ENCODE assay signal across 25 cellular contexts in genomic region chr10:102682441-102682840, GRCh38. TPM values are rescaled to one million over a fixed set of nuclear protein-coding genes. Genes with fewer than 3 reads are reported as not detected.
DNase-seq lines count a peak whose midpoint lies in the region; ATAC-seq and TF ChIP-seq lines count a peak whose summit lies in the region.
"Had no signal": no experiment of that assay in that cellular context is flagged by ENCODE, and none has a peak within 500 bp of the region (broad histone marks: within the 10 kb centered on the region; RNA-seq: fewer than 3 reads in every experiment).

No MANE protein-coding gene starts in this region.

- no peaks in the 10 kb centered on the region for H3K27me3 Mint-ChIP-seq in activated CD4-positive, alpha-beta T cell treated with anti-CD3 and anti-CD28 coated beads, Interleukin-2, amount 10 ng/mL, durations not matched to agents 7 days and 5 days
- no peaks in the 10 kb centered on the region for H3K27me3 Mint-ChIP-seq in activated CD4-positive, alpha-beta T cell treated with anti-CD3 and anti-CD28 coated beads, Interleukin-2, amount 10 ng/mL, durations not matched to agents 24 days and 14 days
- H3K27me3 Mint-ChIP-seq in CD8-positive, alpha-beta memory T cell: no peaks in the 10 kb centered on the region
- H3K27me3 Mint-ChIP-seq: activated CD4-positive, alpha-beta memory T cell treated with anti-CD3 and anti-CD28 coated beads for 36 hours; CD4-positive, alpha-beta memory T cell had no signal

- H3K4me1 ChIP-seq in left lung: peaks cover 9 to 20% of the 10 kb centered on the region in 2 donors
- peaks cover 42 to 66% of the 10 kb centered on the region in 2 donors for H3K4me1 ChIP-seq in thyroid gland
- peaks cover 11% of the 10 kb centered on the region for H3K4me1 ChIP-seq in CD8-positive, alpha-beta memory T cell (ENCODE audit: insufficient read depth, low read length)
- peaks cover 0 to 23% (median 18%) of the 10 kb centered on the region in 4 donors for H3K4me1 ChIP-seq in tibial nerve

- intact Hi-C loops in activated CD4-positive, alpha-beta T cell treated with anti-CD3 and anti-CD28 coated beads, Interleukin-2, amount 10 ng/mL, durations not matched to agents 24 days and 14 days (cut with micrococcal nuclease): no loop called here
- intact Hi-C loops in left lung (cut with DNase I): no loop called here
- intact Hi-C loops in thyroid gland (cut with DNase I): no loop called here

- H3K36me3 Mint-ChIP-seq in activated CD4-positive, alpha-beta T cell treated with anti-CD3 and anti-CD28 coated beads, Interleukin-2, amount 10 ng/mL, durations not matched to agents 7 days and 5 days (ENCODE audit: low read depth): peaks cover 9% of the 10 kb centered on the region
- H3K36me3 Mint-ChIP-seq in activated CD4-positive, alpha-beta T cell treated with anti-CD3 and anti-CD28 coated beads, Interleukin-2, amount 10 ng/mL, durations not matched to agents 24 days and 14 days (ENCODE audit: low read depth): peaks cover 16% of the 10 kb centered on the region
- peaks cover 0 to 21% (median 2%) of the 10 kb centered on the region in 3 donors for H3K36me3 Mint-ChIP-seq in CD8-positive, alpha-beta memory T cell

- H3K9me3 ChIP-seq in left lung (no peaks in the 10 kb centered on the region), thyroid gland (no peaks in the 10 kb centered on the region), tibial nerve (no peaks in the 10 kb centered on the region)
- no peaks in the 10 kb centered on the region for H3K9me3 ChIP-seq in CD8-positive, alpha-beta memory T cell (ENCODE audit: low read length)
- H3K9me3 ChIP-seq: A549, body of pancreas, vagina had no signal

- no peak overlapping the region for H3K4me3 Mint-ChIP-seq in activated CD4-positive, alpha-beta T cell treated with anti-CD3 and anti-CD28 coated beads, Interleukin-2, amount 10 ng/mL, durations not matched to agents 7 days and 5 days
- H3K4me3 Mint-ChIP-seq in activated CD4-positive, alpha-beta T cell treated with anti-CD3 and anti-CD28 coated beads, Interleukin-2, amount 10 ng/mL, durations not matched to agents 24 days and 14 days: no peak overlapping the region
- no peak overlapping the region for H3K4me3 Mint-ChIP-seq in CD8-positive, alpha-beta memory T cell
- H3K4me3 Mint-ChIP-seq: activated CD4-positive, alpha-beta memory T cell treated with anti-CD3 and anti-CD28 coated beads for 36 hours had no signal

- H3K27me3 ChIP-seq in left lung (no peaks in the 10 kb centered on the region), thyroid gland (no peaks in the 10 kb centered on the region), tibial nerve (no peaks in the 10 kb centered on the region)
- no peaks in the 10 kb centered on the region for H3K27me3 ChIP-seq in CD8-positive, alpha-beta memory T cell (ENCODE audit: insufficient read depth, low read length, poor library complexity, severe bottlenecking)
- H3K27me3 ChIP-seq: body of pancreas, vagina had no signal

- H3K4me1 Mint-ChIP-seq in activated CD4-positive, alpha-beta T cell treated with anti-CD3 and anti-CD28 coated beads, Interleukin-2, amount 10 ng/mL, durations not matched to agents 7 days and 5 days: peaks cover 19% of the 10 kb centered on the region
- peaks cover 12% of the 10 kb centered on the region for H3K4me1 Mint-ChIP-seq in activated CD4-positive, alpha-beta T cell treated with anti-CD3 and anti-CD28 coated beads, Interleukin-2, amount 10 ng/mL, durations not matched to agents 24 days and 14 days
- H3K4me1 Mint-ChIP-seq in CD8-positive, alpha-beta memory T cell: peaks cover 2 to 14% (median 12%) of the 10 kb centered on the region in 3 donors

- 47 to 51% methylated on average over 7 of the region's 7 CpGs for WGBS in thyroid gland, 2 donors
- 93 to 96% methylated on average over 7 of the region's 7 CpGs for WGBS in tibial nerve, 2 donors

- POLR2A ChIA-PET in activated CD4-positive, alpha-beta T cell treated with anti-CD3 and anti-CD28 coated beads, Interleukin-2, amount 10 ng/mL, durations not matched to agents 7 days and 5 days (lab: Charles Lee): no interaction called here
- POLR2A ChIA-PET in RWPE1 (lab: Yijun Ruan, JAX; ENCODE audit: low non-redundant PET): no interaction called here
- POLR2A ChIA-PET in CD8-positive, alpha-beta memory T cell (lab: Charles Lee): no interaction called here

- H3K36me3 ChIP-seq in left lung (peaks cover 0 to 11% of the 10 kb centered on the region in 2 donors), thyroid gland (no peaks in the 10 kb centered on the region), tibial nerve (peaks cover 0 to 55% (median 0%) of the 10 kb centered on the region in 3 donors)
- H3K36me3 ChIP-seq in CD8-positive, alpha-beta memory T cell (ENCODE audit: insufficient read depth, low read length): no peaks in the 10 kb centered on the region

- TF ChIP-seq EP300 in tibial nerve (IDR thresholded peaks at IDR 0.05): no peak

- DNase-seq in activated CD4-positive, alpha-beta T cell treated with anti-CD3 and anti-CD28 coated beads, Interleukin-2, amount 10 ng/mL, durations not matched to agents 7 days and 5 days: peak; percentile 30
- no peak for DNase-seq in activated CD4-positive, alpha-beta T cell treated with anti-CD3 and anti-CD28 coated beads, Interleukin-2, amount 10 ng/mL, durations not matched to agents 24 days and 14 days
- DNase-seq in RWPE1 (ENCODE audit: low spot score): no peak
- DNase-seq in left lung: peak in 1 of 2 donors; percentile 46
- peak; percentile 83 to 87 for DNase-seq in thyroid gland
- no peak for DNase-seq in CD8-positive, alpha-beta memory T cell
- DNase-seq in tibial nerve (ENCODE audit: low spot score in 2 of 2): no peak
- DNase-seq: activated CD4-positive, alpha-beta memory T cell treated with anti-CD3 and anti-CD28 coated beads for 36 hours; activated gamma-delta T cell; AML-193; body of pancreas; CD4-positive, alpha-beta memory T cell; DMS 273 treated with DMSO at 0.1 percent for 48 hours; Karpas-422; NCI-H1436 treated with DMSO at 0.1 percent for 48 hours; NCI-H2171; NCI-H524 treated with DMSO at 0.1 percent for 48 hours; PC-9; Right ventricle myocardium superior; stimulated activated CD4-positive, alpha-beta T cell treated with anti-CD3 and anti-CD28 coated beads, Interleukin-15, amount 100 ng/mL, for 24 hours; stimulated activated naive CD4-positive, alpha-beta T cell treated with Interleukin-2 at 50 U/mL for 16 hours had no signal

- TF ChIP-seq CTCF in RWPE1 (conservative IDR thresholded peaks at IDR 0.05; ENCODE audit: low read depth): no peak
- no peak for TF ChIP-seq CTCF in left lung (IDR thresholded peaks at IDR 0.05)
- TF ChIP-seq CTCF in thyroid gland (IDR thresholded peaks at IDR 0.05): peak in 1 of 6 experiments; percentile 23
- TF ChIP-seq CTCF in tibial nerve (IDR thresholded peaks at IDR 0.05): no peak

- H3K9me3 Mint-ChIP-seq in activated CD4-positive, alpha-beta T cell treated with anti-CD3 and anti-CD28 coated beads, Interleukin-2, amount 10 ng/mL, durations not matched to agents 7 days and 5 days: no peaks in the 10 kb centered on the region
- no peaks in the 10 kb centered on the region for H3K9me3 Mint-ChIP-seq in activated CD4-positive, alpha-beta T cell treated with anti-CD3 and anti-CD28 coated beads, Interleukin-2, amount 10 ng/mL, durations not matched to agents 24 days and 14 days
- no peaks in the 10 kb centered on the region for H3K9me3 Mint-ChIP-seq in CD8-positive, alpha-beta memory T cell
- H3K9me3 Mint-ChIP-seq: activated CD4-positive, alpha-beta memory T cell treated with anti-CD3 and anti-CD28 coated beads for 36 hours; CD4-positive, alpha-beta memory T cell had no signal

- no peak overlapping the region for H3K27ac Mint-ChIP-seq in activated CD4-positive, alpha-beta T cell treated with anti-CD3 and anti-CD28 coated beads, Interleukin-2, amount 10 ng/mL, durations not matched to agents 7 days and 5 days
- no peak overlapping the region for H3K27ac Mint-ChIP-seq in activated CD4-positive, alpha-beta T cell treated with anti-CD3 and anti-CD28 coated beads, Interleukin-2, amount 10 ng/mL, durations not matched to agents 24 days and 14 days
- peak overlapping the region in 2 of 8 donors; percentile 9 to 45 for H3K27ac Mint-ChIP-seq in CD8-positive, alpha-beta memory T cell
- H3K27ac Mint-ChIP-seq: activated CD4-positive, alpha-beta memory T cell treated with anti-CD3 and anti-CD28 coated beads for 36 hours had no signal

- H3K4me3 ChIP-seq in left lung: no peak overlapping the region
- no peak overlapping the region for H3K4me3 ChIP-seq in thyroid gland (replicated peaks in 1 of 3)
- no peak overlapping the region for H3K4me3 ChIP-seq in CD8-positive, alpha-beta memory T cell (ENCODE audit: low read length)
- H3K4me3 ChIP-seq in tibial nerve: no peak overlapping the region
- H3K4me3 ChIP-seq: A549, body of pancreas, PC-9, vagina had no signal

- peak; percentile 67 for ATAC-seq in left lung
- ATAC-seq in GM18520 (IDR thresholded peaks at IDR 0.05; ENCODE audit: unreplicated experiment): no peak
- ATAC-seq: A549, body of pancreas had no signal

- TF ChIP-seq POLR2A in thyroid gland (IDR thresholded peaks at IDR 0.05) (peak in 1 of 2 donors; percentile 34), tibial nerve (IDR thresholded peaks at IDR 0.05) (no peak)

- H3K27ac ChIP-seq in RWPE1 (peak overlapping the region; percentile 15; the same call in 1 of the 2 replicates), left lung (no peak overlapping the region), thyroid gland (peak overlapping the region; percentile 96 to 99 (median 97)), tibial nerve (no peak overlapping the region)
- H3K27ac ChIP-seq in CD8-positive, alpha-beta memory T cell (ENCODE audit: low read depth, low read length): no peak overlapping the region
- H3K27ac ChIP-seq: A549, body of pancreas, epithelial cell of prostate, PC-9, vagina had no signal

- CTCF ChIA-PET in activated CD4-positive, alpha-beta T cell treated with anti-CD3 and anti-CD28 coated beads, Interleukin-2, amount 10 ng/mL, durations not matched to agents 7 days and 5 days (lab: Charles Lee): interaction anchor here (0.5 kb wide), 1 partner anchor 222 kb away, joined by 3 read pairs; no protein-coding TSS in a partner anchor
- CTCF ChIA-PET in RWPE1 (lab: Yijun Ruan, JAX): no interaction called here
- CTCF ChIA-PET in CD8-positive, alpha-beta memory T cell (lab: Charles Lee): no interaction called here

RNA-seq across cellular contexts. Expression of gene ARL3, which starts 31.8 kb away (rescaled TPM):
- total RNA-seq in activated CD4-positive, alpha-beta T cell treated with anti-CD3 and anti-CD28 coated beads, Interleukin-2, amount 10 ng/mL, durations not matched to agents 7 days and 5 days: 1 to 10 TPM; 4.4 to 5.0 TPM
- 6.3 and 6.4 TPM in 2 replicates for total RNA-seq in activated CD4-positive, alpha-beta T cell treated with anti-CD3 and anti-CD28 coated beads, Interleukin-2, amount 10 ng/mL, durations not matched to agents 24 days and 14 days
- total RNA-seq in left lung (10 to 100 TPM; 10.3 to 11.0 TPM), thyroid gland (10 to 100 TPM in 2 of 4 donors, 1 to 10 TPM in 2; 6.6 to 13.4 (median 10.2) TPM), tibial nerve (10 to 100 TPM; 11.0 to 17.7 (median 13.8) TPM)
- 1 to 10 TPM; 8.7 TPM for total RNA-seq in CD8-positive, alpha-beta memory T cell
- 5.7 TPM for polyA plus RNA-seq in CD8-positive, alpha-beta memory T cell

RNA-seq across cellular contexts. Expression of gene SFXN2, which starts 32.0 kb away (rescaled TPM):
- 10 to 100 TPM; 20.7 to 23.6 TPM for total RNA-seq in activated CD4-positive, alpha-beta T cell treated with anti-CD3 and anti-CD28 coated beads, Interleukin-2, amount 10 ng/mL, durations not matched to agents 7 days and 5 days
- 38.7 TPM in 2 replicates for total RNA-seq in activated CD4-positive, alpha-beta T cell treated with anti-CD3 and anti-CD28 coated beads, Interleukin-2, amount 10 ng/mL, durations not matched to agents 24 days and 14 days
- total RNA-seq in left lung (10 to 100 TPM; 17.1 to 21.0 TPM), thyroid gland (10 to 100 TPM in 3 of 4 donors, 1 to 10 TPM in 1; 5.1 to 38.4 (median 20.9) TPM), tibial nerve (10 to 100 TPM in 3 of 4 donors, 1 to 10 TPM in 1; 7.2 to 26.4 (median 11.3) TPM)
- 10 to 100 TPM; 27.6 to 30.6 TPM for total RNA-seq in CD8-positive, alpha-beta memory T cell
- polyA plus RNA-seq in CD8-positive, alpha-beta memory T cell: 10.1 TPM

RNA-seq across cellular contexts. Expression of gene TRIM8, which starts 38.2 kb away (rescaled TPM):
- 10 to 100 TPM; 40.2 to 42.7 TPM for total RNA-seq in activated CD4-positive, alpha-beta T cell treated with anti-CD3 and anti-CD28 coated beads, Interleukin-2, amount 10 ng/mL, durations not matched to agents 7 days and 5 days
- 85.5 and 85.7 TPM in 2 replicates for total RNA-seq in activated CD4-positive, alpha-beta T cell treated with anti-CD3 and anti-CD28 coated beads, Interleukin-2, amount 10 ng/mL, durations not matched to agents 24 days and 14 days
- 100 to 1,000 TPM; 123 to 180 TPM for total RNA-seq in left lung
- total RNA-seq in thyroid gland: 100 to 1,000 TPM; 138 to 187 (median 162) TPM
- 10 to 100 TPM; 72.0 to 74.5 TPM for total RNA-seq in CD8-positive, alpha-beta memory T cell
- 63.9 TPM for polyA plus RNA-seq in CD8-positive, alpha-beta memory T cell
- total RNA-seq in tibial nerve: 100 to 1,000 TPM; 156 to 206 (median 157) TPM

Comparison
In these comparisons a context has a peak if more than half of its experiments do, and no peak if none do; other contexts are left out.
1. DNase-seq: peak in activated CD4-positive, alpha-beta T cell treated with anti-CD3 and anti-CD28 coated beads, Interleukin-2, amount 10 ng/mL, durations not matched to agents 7 days and 5 days (single experiment) and thyroid gland (2 of 2); none in activated CD4-positive, alpha-beta T cell treated with anti-CD3 and anti-CD28 coated beads, Interleukin-2, amount 10 ng/mL, durations not matched to agents 24 days and 14 days (single experiment), RWPE1 (single experiment), CD8-positive, alpha-beta memory T cell (0 of 5) and tibial nerve (0 of 2).
2. H3K27ac ChIP-seq: peak in RWPE1 (single experiment) and thyroid gland (3 of 3); none in left lung (0 of 2), CD8-positive, alpha-beta memory T cell (single experiment) and tibial nerve (0 of 4).